Comparison of ENCODE assay signal across 21 cellular contexts in genomic region chr10:48929413-48929990, GRCh38. TPM values are rescaled to one million over a fixed set of nuclear protein-coding genes. Genes with fewer than 3 reads are reported as not detected.
DNase-seq lines count a peak whose midpoint lies in the region; ATAC-seq and TF ChIP-seq lines count a peak whose summit lies in the region.
"Had no signal": no experiment of that assay in that cellular context is flagged by ENCODE, and none has a peak within 500 bp of the region (broad histone marks: within the 10 kb centered on the region; RNA-seq: fewer than 3 reads in every experiment).

No MANE protein-coding gene starts in this region.

- intact Hi-C loops in Right ventricle myocardium inferior (cut with DNase I): no loop called here
- intact Hi-C loops in vagina (cut with DNase I): no loop called here

- no peaks in the 10 kb centered on the region for H3K36me3 ChIP-seq in right atrium auricular region
- no peaks in the 10 kb centered on the region for H3K36me3 ChIP-seq in vagina
- H3K36me3 ChIP-seq: BLaER1 had no signal

- H3K4me1 ChIP-seq in right atrium auricular region (no peaks in the 10 kb centered on the region), vagina (no peaks in the 10 kb centered on the region)
- H3K4me1 ChIP-seq: BLaER1 had no signal

- ATAC-seq in Right ventricle myocardium inferior: no peak
- no peak for ATAC-seq in memory B cell (ENCODE audit: low read depth)
- no peak for ATAC-seq in stimulated activated memory B cell treated with anti-CD40 and anti-IgM and Interleukin-4, amounts not matched to agents 10 μg/mL and 1 μg/mL and 100 μg/mL, for 72 hours
- ATAC-seq in activated CD8-positive, alpha-beta T cell treated with anti-CD3 and anti-CD28 coated beads, Interleukin-2, amount 10 ng/mL, durations not matched to agents 7 days and 5 days: no peak
- ATAC-seq: GM12878, GM23338, HCT116 had no signal

- peaks cover 8% of the 10 kb centered on the region for H3K4me1 Mint-ChIP-seq in memory B cell
- peaks cover 7% of the 10 kb centered on the region for H3K4me1 Mint-ChIP-seq in stimulated activated memory B cell treated with anti-CD40 and anti-IgM and Interleukin-4, amounts not matched to agents 10 μg/mL and 1 μg/mL and 100 μg/mL, for 72 hours
- H3K4me1 Mint-ChIP-seq in activated CD8-positive, alpha-beta T cell treated with anti-CD3 and anti-CD28 coated beads, Interleukin-2, amount 10 ng/mL, durations not matched to agents 7 days and 5 days (ENCODE audit: low read depth): no peaks in the 10 kb centered on the region
- H3K4me1 Mint-ChIP-seq: CD14-positive monocyte; CD4-positive, alpha-beta memory T cell had no signal

- no peaks in the 10 kb centered on the region for H3K27me3 Mint-ChIP-seq in memory B cell
- H3K27me3 Mint-ChIP-seq in stimulated activated memory B cell treated with anti-CD40 and anti-IgM and Interleukin-4, amounts not matched to agents 10 μg/mL and 1 μg/mL and 100 μg/mL, for 72 hours: no peaks in the 10 kb centered on the region
- peaks cover 5% of the 10 kb centered on the region for H3K27me3 Mint-ChIP-seq in activated CD8-positive, alpha-beta T cell treated with anti-CD3 and anti-CD28 coated beads, Interleukin-2, amount 10 ng/mL, durations not matched to agents 7 days and 5 days (ENCODE audit: low read depth)

- DNase-seq in right atrium auricular region (ENCODE audit: low spot score) (peak; percentile 28), Right ventricle myocardium inferior (ENCODE audit: missing footprints) (no peak), memory B cell (ENCODE audit: low spot score in 2 of 2) (no peak), vagina (ENCODE audit: extremely low spot score in 2 of 2) (peak; percentile 76 to 81), GM10248 (ENCODE audit: extremely low spot score) (no peak), NCI-H1436 treated with DMSO at 0.1 percent for 48 hours (lab: John Stamatoyannopoulos, UW) (no peak)
- no peak for DNase-seq in activated CD8-positive, alpha-beta T cell treated with anti-CD3 and anti-CD28 coated beads, Interleukin-2, amount 10 ng/mL, durations not matched to agents 7 days and 5 days
- DNase-seq: 8988T; Calu3; CD4-positive, alpha-beta memory T cell; DMS79 treated with DMSO at 0.1 percent for 48 hours; GF-D8; HFFc6; IMR-90 had no signal

- peak overlapping the region; percentile 82 for H3K27ac Mint-ChIP-seq in memory B cell
- peak overlapping the region; percentile 9 for H3K27ac Mint-ChIP-seq in stimulated activated memory B cell treated with anti-CD40 and anti-IgM and Interleukin-4, amounts not matched to agents 10 μg/mL and 1 μg/mL and 100 μg/mL, for 72 hours
- H3K27ac Mint-ChIP-seq in activated CD8-positive, alpha-beta T cell treated with anti-CD3 and anti-CD28 coated beads, Interleukin-2, amount 10 ng/mL, durations not matched to agents 7 days and 5 days: no peak overlapping the region
- H3K27ac Mint-ChIP-seq: CD4-positive, alpha-beta memory T cell; GM23338; HFFc6 had no signal

- H3K4me3 ChIP-seq in right atrium auricular region (no peak overlapping the region), vagina (no peak overlapping the region)
- H3K4me3 ChIP-seq: BLaER1, GM12878, GM23338 had no signal

- H3K36me3 Mint-ChIP-seq in memory B cell: peaks cover 23% of the 10 kb centered on the region
- peaks cover 58% of the 10 kb centered on the region for H3K36me3 Mint-ChIP-seq in stimulated activated memory B cell treated with anti-CD40 and anti-IgM and Interleukin-4, amounts not matched to agents 10 μg/mL and 1 μg/mL and 100 μg/mL, for 72 hours
- H3K36me3 Mint-ChIP-seq in activated CD8-positive, alpha-beta T cell treated with anti-CD3 and anti-CD28 coated beads, Interleukin-2, amount 10 ng/mL, durations not matched to agents 7 days and 5 days (ENCODE audit: low read depth): no peaks in the 10 kb centered on the region
- H3K36me3 Mint-ChIP-seq: CD4-positive, alpha-beta memory T cell had no signal

- H3K27ac ChIP-seq in right atrium auricular region: no peak overlapping the region
- no peak overlapping the region for H3K27ac ChIP-seq in vagina
- H3K27ac ChIP-seq: BLaER1 had no signal

- no peak overlapping the region for H3K4me3 Mint-ChIP-seq in memory B cell
- no peak overlapping the region for H3K4me3 Mint-ChIP-seq in stimulated activated memory B cell treated with anti-CD40 and anti-IgM and Interleukin-4, amounts not matched to agents 10 μg/mL and 1 μg/mL and 100 μg/mL, for 72 hours
- H3K4me3 Mint-ChIP-seq in activated CD8-positive, alpha-beta T cell treated with anti-CD3 and anti-CD28 coated beads, Interleukin-2, amount 10 ng/mL, durations not matched to agents 7 days and 5 days: no peak overlapping the region
- H3K4me3 Mint-ChIP-seq: CD14-positive monocyte, GM23338, HFFc6 had no signal

- TF ChIP-seq POLR2A in vagina (IDR thresholded peaks at IDR 0.05): no peak

- no peaks in the 10 kb centered on the region for H3K27me3 ChIP-seq in right atrium auricular region
- H3K27me3 ChIP-seq in vagina: no peaks in the 10 kb centered on the region
- H3K27me3 ChIP-seq: BLaER1 had no signal

- TF ChIP-seq CTCF in right atrium auricular region (IDR thresholded peaks at IDR 0.05) (no peak), vagina (IDR thresholded peaks at IDR 0.05) (no peak), GM10248 (IDR thresholded peaks at IDR 0.05; ENCODE audit: control extremely low read depth, extremely low read depth, low read depth, missing control alignments) (no peak)

- POLR2A ChIA-PET in activated CD8-positive, alpha-beta T cell treated with anti-CD3 and anti-CD28 coated beads, Interleukin-2, amount 10 ng/mL, durations not matched to agents 7 days and 5 days (lab: Charles Lee): no interaction called here
- POLR2A ChIA-PET in GM10248 (lab: Yijun Ruan, JAX): no interaction called here

- no peaks in the 10 kb centered on the region for H3K9me3 Mint-ChIP-seq in memory B cell
- H3K9me3 Mint-ChIP-seq in stimulated activated memory B cell treated with anti-CD40 and anti-IgM and Interleukin-4, amounts not matched to agents 10 μg/mL and 1 μg/mL and 100 μg/mL, for 72 hours: no peaks in the 10 kb centered on the region
- H3K9me3 Mint-ChIP-seq in activated CD8-positive, alpha-beta T cell treated with anti-CD3 and anti-CD28 coated beads, Interleukin-2, amount 10 ng/mL, durations not matched to agents 7 days and 5 days (ENCODE audit: insufficient read depth): no peaks in the 10 kb centered on the region
- H3K9me3 Mint-ChIP-seq: CD14-positive monocyte; CD4-positive, alpha-beta memory T cell; GM23338; HFFc6 had no signal

- H3K9me3 ChIP-seq in right atrium auricular region: no peaks in the 10 kb centered on the region
- H3K9me3 ChIP-seq in vagina: no peaks in the 10 kb centered on the region
- H3K9me3 ChIP-seq: BLaER1 had no signal

- CTCF ChIA-PET in activated CD8-positive, alpha-beta T cell treated with anti-CD3 and anti-CD28 coated beads, Interleukin-2, amount 10 ng/mL, durations not matched to agents 7 days and 5 days (lab: Charles Lee): no interaction called here
- CTCF ChIA-PET in GM10248 (lab: Yijun Ruan, JAX): no interaction called here

RNA-seq across cellular contexts. Expression of gene LRRC18, which starts 10.1 kb away (rescaled TPM):
- total RNA-seq in right atrium auricular region: not detected
- total RNA-seq in Right ventricle myocardium inferior: not detected
- not detected for total RNA-seq in vagina
- under 1 TPM in 1 of 2 experiments, not detected in 1; 0.16 TPM for total RNA-seq in activated CD8-positive, alpha-beta T cell treated with anti-CD3 and anti-CD28 coated beads, Interleukin-2, amount 10 ng/mL, durations not matched to agents 7 days and 5 days
- total RNA-seq: A673; Calu3; CD4-positive, alpha-beta memory T cell; GM23338; HFFc6; IMR-90 had no signal

Comparison
In these comparisons a context has a peak if more than half of its experiments do, and no peak if none do; other contexts are left out.
1. DNase-seq: peak in right atrium auricular region (single experiment) and vagina (2 of 2); none in Right ventricle myocardium inferior (single experiment), memory B cell (0 of 2), activated CD8-positive, alpha-beta T cell treated with anti-CD3 and anti-CD28 coated beads, Interleukin-2, amount 10 ng/mL, durations not matched to agents 7 days and 5 days (single experiment), GM10248 (single experiment) and NCI-H1436 treated with DMSO at 0.1 percent for 48 hours (single experiment).